Comparison of ENCODE assay signal across 17 cellular contexts in the genomic region with DNA sequence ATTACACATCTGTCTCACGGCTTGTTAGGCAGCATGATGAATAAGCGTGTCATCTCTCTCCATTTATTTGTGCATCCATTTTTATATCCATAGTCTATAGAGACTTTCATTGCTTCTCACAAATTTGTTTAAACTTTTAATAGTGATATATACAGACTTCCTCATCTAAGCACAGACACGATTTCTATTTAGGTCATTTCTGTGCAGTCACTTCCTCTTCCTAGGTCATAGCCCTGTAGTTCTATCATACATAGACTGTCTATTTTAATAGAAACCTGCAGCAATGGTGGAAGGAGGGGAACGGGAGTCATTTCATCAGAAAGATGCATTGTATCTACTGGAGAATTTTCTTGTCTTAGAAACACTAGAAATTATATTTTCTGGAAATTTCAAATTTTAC.
A peak's percentile ranks its signal among the peaks of the same experiment; 100 is the strongest.
DNase-seq lines count a peak whose midpoint lies in the region; ATAC-seq and TF ChIP-seq lines count a peak whose summit lies in the region.
"Had no signal": no experiment of that assay in that cellular context is flagged by ENCODE, and none has a peak within 500 bp of the region (broad histone marks: within the 10 kb centered on the region; RNA-seq: fewer than 3 reads in every experiment).

No MANE protein-coding gene starts in this region.

- no peak for ATAC-seq in activated naive CD4-positive, alpha-beta T cell treated with anti-CD3 and anti-CD28 coated beads, Interleukin-2, amount 50 U/mL, for 72 hours
- ATAC-seq in HG03135 (IDR thresholded peaks at IDR 0.05; ENCODE audit: unreplicated experiment) = peak; percentile 48

- H3K36me3 Mint-ChIP-seq in activated naive CD4-positive, alpha-beta T cell treated with anti-CD3 and anti-CD28 coated beads, Interleukin-2, amount 50 U/mL, for 24 hours = peaks cover 2% of the 10 kb centered on the region
- H3K36me3 Mint-ChIP-seq in activated naive CD4-positive, alpha-beta T cell treated with anti-CD3 and anti-CD28 coated beads, Interleukin-2, amount 50 U/mL, for 72 hours = no peaks in the 10 kb centered on the region
- H3K36me3 Mint-ChIP-seq in type B pancreatic cell = peaks cover 20% of the 10 kb centered on the region

- H3K9me3 ChIP-seq in ascending aorta = no peaks in the 10 kb centered on the region
- H3K9me3 ChIP-seq: adrenal gland, heart right ventricle, sigmoid colon had no signal

- H3K9me3 Mint-ChIP-seq in activated naive CD4-positive, alpha-beta T cell treated with anti-CD3 and anti-CD28 coated beads, Interleukin-2, amount 50 U/mL, for 24 hours = no peaks in the 10 kb centered on the region
- no peaks in the 10 kb centered on the region for H3K9me3 Mint-ChIP-seq in activated naive CD4-positive, alpha-beta T cell treated with anti-CD3 and anti-CD28 coated beads, Interleukin-2, amount 50 U/mL, for 72 hours
- peaks cover 4% of the 10 kb centered on the region for H3K9me3 Mint-ChIP-seq in type B pancreatic cell
- H3K9me3 Mint-ChIP-seq: activated CD4-positive, alpha-beta memory T cell treated with anti-CD3 and anti-CD28 coated beads, Interleukin-2, amount 10 ng/mL, durations not matched to agents 7 days and 5 days had no signal

- no peak overlapping the region for H3K27ac ChIP-seq in ascending aorta
- H3K27ac ChIP-seq: adrenal gland, heart right ventricle had no signal

- no peaks in the 10 kb centered on the region for H3K36me3 ChIP-seq in ascending aorta
- H3K36me3 ChIP-seq: adrenal gland, heart right ventricle, sigmoid colon had no signal

- H3K4me1 Mint-ChIP-seq in activated naive CD4-positive, alpha-beta T cell treated with anti-CD3 and anti-CD28 coated beads, Interleukin-2, amount 50 U/mL, for 24 hours = peaks cover 8% of the 10 kb centered on the region
- H3K4me1 Mint-ChIP-seq in type B pancreatic cell (ENCODE audit: unreplicated experiment) = peaks cover 13% of the 10 kb centered on the region
- H3K4me1 Mint-ChIP-seq: activated CD4-positive, alpha-beta memory T cell treated with anti-CD3 and anti-CD28 coated beads, Interleukin-2, amount 10 ng/mL, durations not matched to agents 7 days and 5 days had no signal

- no peaks in the 10 kb centered on the region for H3K4me1 ChIP-seq in ascending aorta

- no peak overlapping the region for H3K4me3 Mint-ChIP-seq in activated naive CD4-positive, alpha-beta T cell treated with anti-CD3 and anti-CD28 coated beads, Interleukin-2, amount 50 U/mL, for 24 hours
- H3K4me3 Mint-ChIP-seq in type B pancreatic cell = no peak overlapping the region
- H3K4me3 Mint-ChIP-seq: activated CD4-positive, alpha-beta memory T cell treated with anti-CD3 and anti-CD28 coated beads, Interleukin-2, amount 10 ng/mL, durations not matched to agents 7 days and 5 days had no signal

- DNase-seq in activated naive CD4-positive, alpha-beta T cell treated with anti-CD3 and anti-CD28 coated beads, Interleukin-2, amount 50 U/mL, for 72 hours (ENCODE audit: low spot score in 2 of 2) = no peak
- peak; percentile 55 for DNase-seq in OCI-M1 (lab: John Stamatoyannopoulos, UW)
- DNase-seq in type B pancreatic cell (ENCODE audit: extremely low spot score, unreplicated experiment) = no peak
- DNase-seq in NCI-H2107 (lab: John Stamatoyannopoulos, UW) = no peak
- no peak for DNase-seq in ascending aorta (ENCODE audit: low spot score in 2 of 2)
- no peak for DNase-seq in GM03348 (ENCODE audit: low spot score)
- DNase-seq: 8988T; activated CD4-positive, alpha-beta memory T cell treated with anti-CD3 and anti-CD28 coated beads, Interleukin-2, amount 10 ng/mL, durations not matched to agents 7 days and 5 days; adrenal gland; DMS153; effector memory CD4-positive, alpha-beta T cell; heart right ventricle; NCI-H1436 treated with DMSO at 0.1 percent for 48 hours; SHP77; sigmoid colon had no signal

- TF ChIP-seq CTCF in type B pancreatic cell (conservative IDR thresholded peaks at IDR 0.05) (no peak), ascending aorta (IDR thresholded peaks at IDR 0.05) (no peak)

- H3K27ac Mint-ChIP-seq in activated naive CD4-positive, alpha-beta T cell treated with anti-CD3 and anti-CD28 coated beads, Interleukin-2, amount 50 U/mL, for 24 hours = peak overlapping the region; percentile 38
- H3K27ac Mint-ChIP-seq in activated naive CD4-positive, alpha-beta T cell treated with anti-CD3 and anti-CD28 coated beads, Interleukin-2, amount 50 U/mL, for 72 hours = no peak overlapping the region
- H3K27ac Mint-ChIP-seq in type B pancreatic cell = peak overlapping the region; percentile 4
- H3K27ac Mint-ChIP-seq: activated CD4-positive, alpha-beta memory T cell treated with anti-CD3 and anti-CD28 coated beads, Interleukin-2, amount 10 ng/mL, durations not matched to agents 7 days and 5 days had no signal

- H3K27me3 Mint-ChIP-seq in activated naive CD4-positive, alpha-beta T cell treated with anti-CD3 and anti-CD28 coated beads, Interleukin-2, amount 50 U/mL, for 24 hours = no peaks in the 10 kb centered on the region
- H3K27me3 Mint-ChIP-seq in type B pancreatic cell = no peaks in the 10 kb centered on the region
- H3K27me3 Mint-ChIP-seq: activated CD4-positive, alpha-beta memory T cell treated with anti-CD3 and anti-CD28 coated beads, Interleukin-2, amount 10 ng/mL, durations not matched to agents 7 days and 5 days had no signal

- intact Hi-C loops in ascending aorta (cut with DNase I) = no loop called here

- no peak overlapping the region for H3K4me3 ChIP-seq in ascending aorta
- H3K4me3 ChIP-seq: adrenal gland, heart right ventricle, sigmoid colon had no signal

- no peaks in the 10 kb centered on the region for H3K27me3 ChIP-seq in ascending aorta
- H3K27me3 ChIP-seq: adrenal gland, heart right ventricle, sigmoid colon had no signal

Comparison
In these comparisons a context has a peak if more than half of its experiments do, and no peak if none do; other contexts are left out.
1. H3K27ac Mint-ChIP-seq: peak in activated naive CD4-positive, alpha-beta T cell treated with anti-CD3 and anti-CD28 coated beads, Interleukin-2, amount 50 U/mL, for 24 hours (single experiment) and type B pancreatic cell (single experiment); none in activated naive CD4-positive, alpha-beta T cell treated with anti-CD3 and anti-CD28 coated beads, Interleukin-2, amount 50 U/mL, for 72 hours (0 of 2).